In the genomic region with DNA sequence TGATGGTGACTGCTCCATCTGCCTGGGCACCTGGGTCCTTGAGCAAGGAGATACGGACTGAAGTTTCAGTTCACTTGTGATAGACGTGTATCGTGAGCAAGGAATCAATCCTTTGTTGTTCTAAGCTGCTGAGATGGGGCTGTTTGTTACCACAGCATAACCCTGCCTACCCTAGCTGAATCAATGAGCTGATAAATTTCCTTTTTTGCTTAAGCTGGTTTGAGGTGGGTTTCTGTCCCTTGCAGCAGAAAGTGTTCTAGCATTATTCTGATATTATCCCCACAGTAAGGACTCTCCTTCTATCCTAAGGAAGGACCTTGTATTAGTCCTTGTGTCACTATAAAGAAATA, we compare ENCODE assay signal across 22 cellular contexts. TPM values are rescaled to one million over a fixed set of nuclear protein-coding genes. Genes with fewer than 3 reads are reported as not detected.
DNase-seq lines count a peak whose midpoint lies in the region; ATAC-seq lines count a peak whose summit lies in the region.
"Had no signal": no experiment of that assay in that cellular context is flagged by ENCODE, and none has a peak within 500 bp of the region (broad histone marks: within the 10 kb centered on the region; RNA-seq: fewer than 3 reads in every experiment).

No MANE protein-coding gene starts in this region.

- no peak overlapping the region for H3K4me3 ChIP-seq in BLaER1 treated with 17β-estradiol and CSF1 and Interleukin-3, amounts not matched to agents 10 nM and 100 nM
- H3K4me3 ChIP-seq: breast epithelium, Peyer's patch, SJCRH30, transverse colon had no signal

- H3K9me3 ChIP-seq in BLaER1 treated with 17β-estradiol and CSF1 and Interleukin-3, amounts not matched to agents 10 nM and 100 nM (replicated peaks in 1 of 11): no peaks in the 10 kb centered on the region
- H3K9me3 ChIP-seq: breast epithelium, Peyer's patch, SJCRH30, transverse colon had no signal

- H3K27ac Mint-ChIP-seq in activated CD4-positive, alpha-beta T cell treated with anti-CD3 and anti-CD28 coated beads, Interleukin-2, amount 10 ng/mL, durations not matched to agents 7 days and 5 days: peak overlapping the region; percentile 57
- peak overlapping the region; percentile 40 for H3K27ac Mint-ChIP-seq in activated T-helper 1 cell treated with anti-CD3 and anti-CD28 coated beads, Interleukin-12 subunit alpha, Interleukin-12 subunit beta, Interleukin-2, Interleukin-4 antibody, amounts not matched to agents 30 ng/mL and 10 ng/mL and 1 ng/mL, durations not matched to agents 14 hours and 24 hours and 36 hours
- H3K27ac Mint-ChIP-seq in memory B cell: peak overlapping the region; percentile 11

- peaks cover 0 to 28% (median 0%) of the 10 kb centered on the region in 11 experiments; a peak in 2 of 22 replicates for H3K27me3 ChIP-seq in BLaER1 treated with 17β-estradiol and CSF1 and Interleukin-3, amounts not matched to agents 10 nM and 100 nM
- H3K27me3 ChIP-seq: Peyer's patch, SJCRH30 had no signal

- H3K4me3 Mint-ChIP-seq in activated CD4-positive, alpha-beta T cell treated with anti-CD3 and anti-CD28 coated beads, Interleukin-2, amount 10 ng/mL, durations not matched to agents 7 days and 5 days: no peak overlapping the region
- no peak overlapping the region for H3K4me3 Mint-ChIP-seq in activated T-helper 1 cell treated with anti-CD3 and anti-CD28 coated beads, Interleukin-12 subunit alpha, Interleukin-12 subunit beta, Interleukin-2, Interleukin-4 antibody, amounts not matched to agents 30 ng/mL and 10 ng/mL and 1 ng/mL, durations not matched to agents 14 hours and 24 hours and 36 hours
- H3K4me3 Mint-ChIP-seq in memory B cell: no peak overlapping the region

- H3K27ac ChIP-seq in BLaER1 treated with 17β-estradiol and CSF1 and Interleukin-3, amounts not matched to agents 10 nM and 100 nM: peak overlapping the region in 4 of 11 experiments; percentile 83 to 87 (median 84); a peak in 8 of 22 replicates
- H3K27ac ChIP-seq: breast epithelium, Peyer's patch, SJCRH30, transverse colon had no signal

- H3K4me1 Mint-ChIP-seq in activated CD4-positive, alpha-beta T cell treated with anti-CD3 and anti-CD28 coated beads, Interleukin-2, amount 10 ng/mL, durations not matched to agents 7 days and 5 days: peaks cover 61% of the 10 kb centered on the region
- H3K4me1 Mint-ChIP-seq in activated T-helper 1 cell treated with anti-CD3 and anti-CD28 coated beads, Interleukin-12 subunit alpha, Interleukin-12 subunit beta, Interleukin-2, Interleukin-4 antibody, amounts not matched to agents 30 ng/mL and 10 ng/mL and 1 ng/mL, durations not matched to agents 14 hours and 24 hours and 36 hours (ENCODE audit: low read depth): peaks cover 75% of the 10 kb centered on the region
- H3K4me1 Mint-ChIP-seq in memory B cell: peaks cover 30% of the 10 kb centered on the region

- CTCF ChIA-PET in activated CD4-positive, alpha-beta T cell treated with anti-CD3 and anti-CD28 coated beads, Interleukin-2, amount 10 ng/mL, durations not matched to agents 7 days and 5 days (lab: Charles Lee): interaction anchor here (2.0 kb wide), 1 partner anchor 10 kb away, joined by 6 read pairs; no protein-coding TSS in a partner anchor

- no peaks in the 10 kb centered on the region for H3K27me3 Mint-ChIP-seq in activated CD4-positive, alpha-beta T cell treated with anti-CD3 and anti-CD28 coated beads, Interleukin-2, amount 10 ng/mL, durations not matched to agents 7 days and 5 days
- no peaks in the 10 kb centered on the region for H3K27me3 Mint-ChIP-seq in activated T-helper 1 cell treated with anti-CD3 and anti-CD28 coated beads, Interleukin-12 subunit alpha, Interleukin-12 subunit beta, Interleukin-2, Interleukin-4 antibody, amounts not matched to agents 30 ng/mL and 10 ng/mL and 1 ng/mL, durations not matched to agents 14 hours and 24 hours and 36 hours (ENCODE audit: insufficient read depth)
- H3K27me3 Mint-ChIP-seq in memory B cell: peaks cover 16% of the 10 kb centered on the region

- H3K36me3 ChIP-seq in BLaER1 treated with 17β-estradiol and CSF1 and Interleukin-3, amounts not matched to agents 10 nM and 100 nM: peaks cover 0 to 13% (median 1%) of the 10 kb centered on the region in 11 experiments; a peak in 10 of 22 replicates
- H3K36me3 ChIP-seq: breast epithelium, Peyer's patch, SJCRH30, transverse colon had no signal

- peaks cover 87 to 100% (median 95%) of the 10 kb centered on the region in 10 experiments for H3K4me1 ChIP-seq in BLaER1 treated with 17β-estradiol and CSF1 and Interleukin-3, amounts not matched to agents 10 nM and 100 nM
- H3K4me1 ChIP-seq: breast epithelium, transverse colon had no signal

- H3K4me2 ChIP-seq in BLaER1 treated with 17β-estradiol and CSF1 and Interleukin-3, amounts not matched to agents 10 nM and 100 nM: peak overlapping the region; percentile 22 to 96 (median 46); a peak in 21 of 22 replicates

- H3K9me3 Mint-ChIP-seq in activated CD4-positive, alpha-beta T cell treated with anti-CD3 and anti-CD28 coated beads, Interleukin-2, amount 10 ng/mL, durations not matched to agents 7 days and 5 days: peaks cover 7% of the 10 kb centered on the region
- peaks cover 5% of the 10 kb centered on the region for H3K9me3 Mint-ChIP-seq in activated T-helper 1 cell treated with anti-CD3 and anti-CD28 coated beads, Interleukin-12 subunit alpha, Interleukin-12 subunit beta, Interleukin-2, Interleukin-4 antibody, amounts not matched to agents 30 ng/mL and 10 ng/mL and 1 ng/mL, durations not matched to agents 14 hours and 24 hours and 36 hours
- no peaks in the 10 kb centered on the region for H3K9me3 Mint-ChIP-seq in memory B cell

- H3K9ac ChIP-seq in BLaER1 treated with 17β-estradiol and CSF1 and Interleukin-3, amounts not matched to agents 10 nM and 100 nM: no peak overlapping the region

- ATAC-seq in memory B cell (ENCODE audit: low read depth): no peak
- no peak for ATAC-seq in GM21528 (IDR thresholded peaks at IDR 0.05; ENCODE audit: low FRiP score, unreplicated experiment)
- ATAC-seq in GM18867 (IDR thresholded peaks at IDR 0.05; ENCODE audit: unreplicated experiment): no peak
- ATAC-seq: left ventricle myocardium superior had no signal

- peaks cover 43% of the 10 kb centered on the region for H3K36me3 Mint-ChIP-seq in activated CD4-positive, alpha-beta T cell treated with anti-CD3 and anti-CD28 coated beads, Interleukin-2, amount 10 ng/mL, durations not matched to agents 7 days and 5 days (ENCODE audit: low read depth)
- peaks cover 48% of the 10 kb centered on the region for H3K36me3 Mint-ChIP-seq in activated T-helper 1 cell treated with anti-CD3 and anti-CD28 coated beads, Interleukin-12 subunit alpha, Interleukin-12 subunit beta, Interleukin-2, Interleukin-4 antibody, amounts not matched to agents 30 ng/mL and 10 ng/mL and 1 ng/mL, durations not matched to agents 14 hours and 24 hours and 36 hours (ENCODE audit: low read depth)
- no peaks in the 10 kb centered on the region for H3K36me3 Mint-ChIP-seq in memory B cell

- intact Hi-C loops in activated T-helper 1 cell treated with anti-CD3 and anti-CD28 coated beads, Interleukin-12 subunit alpha, Interleukin-12 subunit beta, Interleukin-2, Interleukin-4 antibody, amounts not matched to agents 30 ng/mL and 10 ng/mL and 1 ng/mL, durations not matched to agents 14 hours and 24 hours and 36 hours (cut with micrococcal nuclease): no loop called here

- H4K20me1 ChIP-seq in BLaER1 treated with 17β-estradiol and CSF1 and Interleukin-3, amounts not matched to agents 10 nM and 100 nM: peaks cover 0 to 25% (median 0%) of the 10 kb centered on the region in 11 experiments; a peak in 8 of 22 replicates

- POLR2A ChIA-PET in activated CD4-positive, alpha-beta T cell treated with anti-CD3 and anti-CD28 coated beads, Interleukin-2, amount 10 ng/mL, durations not matched to agents 7 days and 5 days (lab: Charles Lee): no interaction called here

- DNase-seq in activated CD4-positive, alpha-beta T cell treated with anti-CD3 and anti-CD28 coated beads, Interleukin-2, amount 10 ng/mL, durations not matched to agents 7 days and 5 days: no peak
- no peak for DNase-seq in activated CD4-positive, alpha-beta T cell treated with anti-CD3 and anti-CD28 coated beads for 48 hours
- DNase-seq in activated T-helper 1 cell treated with anti-CD3 and anti-CD28 coated beads, Interleukin-12 subunit alpha, Interleukin-12 subunit beta, Interleukin-2, Interleukin-4 antibody, amounts not matched to agents 30 ng/mL and 10 ng/mL and 1 ng/mL, durations not matched to agents 14 hours and 24 hours and 36 hours (ENCODE audit: low spot score): no peak
- DNase-seq in memory B cell (ENCODE audit: low spot score in 2 of 2) (no peak), NCI-H524 treated with DMSO at 0.1 percent for 48 hours (lab: John Stamatoyannopoulos, UW) (no peak)
- DNase-seq: activated CD4-positive, CD25-positive, alpha-beta regulatory T cell treated with anti-CD3 and anti-CD28 coated beads, Interleukin-2, amount 50 U/mL, for 72 hours; amygdala; COR-L47; GDM1; HCEC 1CT; NCI-H1417; NCI-H2029 treated with DMSO at 0.1 percent for 48 hours; NCI-H226; Peyer's patch; SJCRH30; small intestine; transverse colon had no signal

RNA-seq across cellular contexts. Expression of a gene that starts 51.5 kb away (rescaled TPM):
- total RNA-seq in activated CD4-positive, alpha-beta T cell treated with anti-CD3 and anti-CD28 coated beads, Interleukin-2, amount 10 ng/mL, durations not matched to agents 7 days and 5 days: 10 to 100 TPM; 44.4 to 45.6 TPM
- total RNA-seq in activated T-helper 1 cell treated with anti-CD3 and anti-CD28 coated beads, Interleukin-12 subunit alpha, Interleukin-12 subunit beta, Interleukin-2, Interleukin-4 antibody, amounts not matched to agents 30 ng/mL and 10 ng/mL and 1 ng/mL, durations not matched to agents 14 hours and 24 hours and 36 hours: 101 and 104 TPM in 2 replicates
